8 cellular contexts compared by ENCODE assay signal in the genomic region with DNA sequence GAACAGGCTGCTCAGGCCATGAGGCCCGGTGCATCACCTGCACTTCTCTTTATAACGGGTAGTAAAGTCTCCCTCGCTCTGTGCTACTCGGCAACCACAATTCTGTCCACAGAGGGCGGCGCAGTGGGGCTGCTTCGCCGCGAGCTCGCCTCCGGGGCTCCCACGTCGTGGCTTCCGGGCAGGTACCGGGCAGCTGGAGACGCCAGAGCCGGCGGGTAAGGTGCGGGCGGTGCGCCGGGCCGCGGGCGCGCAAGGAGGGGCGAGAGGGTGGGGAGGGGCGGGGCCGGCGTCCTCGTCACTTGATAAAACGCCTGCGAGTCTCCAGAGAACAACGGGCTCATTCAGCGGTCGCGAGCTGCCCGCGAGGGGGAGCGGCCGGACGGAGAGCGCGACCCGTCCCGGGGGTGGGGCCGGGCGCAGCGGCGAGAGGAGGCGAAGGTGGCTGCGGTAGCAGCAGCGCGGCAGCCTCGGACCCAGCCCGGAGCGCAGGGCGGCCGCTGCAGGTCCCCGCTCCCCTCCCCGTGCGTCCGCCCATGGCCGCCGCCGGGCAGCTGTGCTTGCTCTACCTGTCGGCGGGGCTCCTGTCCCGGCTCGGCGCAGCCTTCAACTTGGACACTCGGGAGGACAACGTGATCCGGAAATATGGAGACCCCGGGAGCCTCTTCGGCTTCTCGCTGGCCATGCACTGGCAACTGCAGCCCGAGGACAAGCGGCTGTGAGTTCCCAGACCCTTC. TPM values are rescaled to one million over a fixed set of nuclear protein-coding genes. Genes with fewer than 3 reads are reported as not detected.
A peak's percentile ranks its signal among the peaks of the same experiment; 100 is the strongest.
DNase-seq lines count a peak whose midpoint lies in the region; ATAC-seq and TF ChIP-seq lines count a peak whose summit lies in the region.

A gene (plus strand): TSS at position 331 of the 734 bp plus-strand sequence.

- H3K79me2 ChIP-seq in neural cell (replicated peaks; ENCODE audit: insufficient read depth, low read length): peaks cover 18% of the 10 kb centered on the region

- no peaks in the 10 kb centered on the region for H3F3A ChIP-seq in neural cell (ENCODE audit: insufficient read depth, low read length, poor library complexity, severe bottlenecking)

- peak within 1 kb of the TSS; percentile 64 for H3K9ac ChIP-seq in neural cell (ENCODE audit: low read length)

- peak within 1 kb of the TSS; percentile 32 for H2AFZ ChIP-seq in neural cell (ENCODE audit: low read depth, low read length)

- H4K20me1 ChIP-seq in neural cell (ENCODE audit: insufficient read depth): no peaks in the 10 kb centered on the region

- TF ChIP-seq EP300 in neural cell (conservative IDR thresholded peaks at IDR 0.05; ENCODE audit: poor library complexity, severe bottlenecking): no peak

- DNase-seq in DMS53 treated with DMSO at 0.1 percent for 48 hours (lab: John Stamatoyannopoulos, UW; ENCODE audit: unreplicated experiment): peak; percentile 82
- peak; percentile 66 for DNase-seq in activated gamma-delta T cell (lab: John Stamatoyannopoulos, UW)
- DNase-seq in fibroblast of villous mesenchyme (ENCODE audit: low read depth): peak; percentile 54
- DNase-seq in stimulated activated naive CD8-positive, alpha-beta T cell treated with anti-CD3 and anti-CD28 coated beads, Interleukin-15, Interleukin-2, amounts not matched to agents 100 U/mL and 50 U/mL, for 24 hours: peak; percentile 75

- TF ChIP-seq POLR2A in Raji (IDR thresholded peaks at IDR 0.05; ENCODE audit: insufficient read depth, low read depth, low read length): peak; percentile 84

- H3K27me3 ChIP-seq in neural cell (ENCODE audit: insufficient read depth, low read depth, low read length): peaks cover 10% of the 10 kb centered on the region

- peak; percentile 70 for ATAC-seq in stimulated activated naive CD8-positive, alpha-beta T cell treated with anti-CD3 and anti-CD28 coated beads, Interleukin-15, Interleukin-2, amounts not matched to agents 100 U/mL and 50 U/mL, for 24 hours
- no peak for ATAC-seq in GM19324 (IDR thresholded peaks at IDR 0.05; ENCODE audit: low FRiP score, unreplicated experiment)

- H3K4me2 ChIP-seq in neural cell (ENCODE audit: low read length): peak within 1 kb of the TSS; percentile 65

- H3K9me3 Mint-ChIP-seq in IgD-negative memory B cell: no peaks in the 10 kb centered on the region

- peak within 1 kb of the TSS; percentile 68 to 94 (median 85) for H3K4me3 Mint-ChIP-seq in IgD-negative memory B cell

- H3K4me3 ChIP-seq in fibroblast of villous mesenchyme (ENCODE audit: low read depth, low read length) (peak within 1 kb of the TSS; percentile 68), neural cell (ENCODE audit: low read length) (peak within 1 kb of the TSS; percentile 87)

- H3K9me3 ChIP-seq in neural cell (ENCODE audit: low read length): no peaks in the 10 kb centered on the region

- peak within 1 kb of the TSS in 2 of 3 donors; percentile 9 to 67 for H3K27ac Mint-ChIP-seq in IgD-negative memory B cell

- TF ChIP-seq RAD21 in neural cell (conservative IDR thresholded peaks at IDR 0.05): peak; percentile 24

- peaks cover 45% of the 10 kb centered on the region for H3K27me3 Mint-ChIP-seq in IgD-negative memory B cell

- TF ChIP-seq CTCF in fibroblast of villous mesenchyme (IDR thresholded peaks at IDR 0.05; ENCODE audit: insufficient read depth, low read depth, low read length): no peak
- peak; percentile 38 for TF ChIP-seq CTCF in neural cell (IDR thresholded peaks at IDR 0.05; ENCODE audit: poor library complexity, severe bottlenecking)

- H3K27ac ChIP-seq in neural cell (ENCODE audit: low read length): no peak within 1 kb of the TSS

- H3K36me3 ChIP-seq in neural cell (ENCODE audit: insufficient read depth, low read length): no peaks in the 10 kb centered on the region

- H3K4me1 Mint-ChIP-seq in IgD-negative memory B cell: peaks cover 7 to 12% (median 11%) of the 10 kb centered on the region in 3 donors

- H3K9me2 ChIP-seq in neural cell (ENCODE audit: insufficient read depth, low read length): no peaks in the 10 kb centered on the region

- no peaks in the 10 kb centered on the region for H3K36me3 Mint-ChIP-seq in IgD-negative memory B cell

TF ChIP-seq in neural cell, 6 proteins besides CTCF, POLR2A, EP300 and RAD21:
- peak; percentile 12 for TF ChIP-seq POLR2AphosphoS5 (IDR thresholded peaks at IDR 0.05)
- no peak for TF ChIP-seq EZH2 (IDR thresholded peaks at IDR 0.05; ENCODE audit: borderline replicate concordance, insufficient read depth, low read length, poor library complexity, severe bottlenecking)
- TF ChIP-seq MXI1 (conservative IDR thresholded peaks at IDR 0.05; ENCODE audit: poor library complexity, severe bottlenecking): peak; percentile 75
- peak; percentile 12 for TF ChIP-seq SMC3 (conservative IDR thresholded peaks at IDR 0.05; ENCODE audit: poor library complexity)
- TF ChIP-seq TAF1 (IDR thresholded peaks at IDR 0.05; ENCODE audit: low read depth): no peak
- TF ChIP-seq, protein P1, sequence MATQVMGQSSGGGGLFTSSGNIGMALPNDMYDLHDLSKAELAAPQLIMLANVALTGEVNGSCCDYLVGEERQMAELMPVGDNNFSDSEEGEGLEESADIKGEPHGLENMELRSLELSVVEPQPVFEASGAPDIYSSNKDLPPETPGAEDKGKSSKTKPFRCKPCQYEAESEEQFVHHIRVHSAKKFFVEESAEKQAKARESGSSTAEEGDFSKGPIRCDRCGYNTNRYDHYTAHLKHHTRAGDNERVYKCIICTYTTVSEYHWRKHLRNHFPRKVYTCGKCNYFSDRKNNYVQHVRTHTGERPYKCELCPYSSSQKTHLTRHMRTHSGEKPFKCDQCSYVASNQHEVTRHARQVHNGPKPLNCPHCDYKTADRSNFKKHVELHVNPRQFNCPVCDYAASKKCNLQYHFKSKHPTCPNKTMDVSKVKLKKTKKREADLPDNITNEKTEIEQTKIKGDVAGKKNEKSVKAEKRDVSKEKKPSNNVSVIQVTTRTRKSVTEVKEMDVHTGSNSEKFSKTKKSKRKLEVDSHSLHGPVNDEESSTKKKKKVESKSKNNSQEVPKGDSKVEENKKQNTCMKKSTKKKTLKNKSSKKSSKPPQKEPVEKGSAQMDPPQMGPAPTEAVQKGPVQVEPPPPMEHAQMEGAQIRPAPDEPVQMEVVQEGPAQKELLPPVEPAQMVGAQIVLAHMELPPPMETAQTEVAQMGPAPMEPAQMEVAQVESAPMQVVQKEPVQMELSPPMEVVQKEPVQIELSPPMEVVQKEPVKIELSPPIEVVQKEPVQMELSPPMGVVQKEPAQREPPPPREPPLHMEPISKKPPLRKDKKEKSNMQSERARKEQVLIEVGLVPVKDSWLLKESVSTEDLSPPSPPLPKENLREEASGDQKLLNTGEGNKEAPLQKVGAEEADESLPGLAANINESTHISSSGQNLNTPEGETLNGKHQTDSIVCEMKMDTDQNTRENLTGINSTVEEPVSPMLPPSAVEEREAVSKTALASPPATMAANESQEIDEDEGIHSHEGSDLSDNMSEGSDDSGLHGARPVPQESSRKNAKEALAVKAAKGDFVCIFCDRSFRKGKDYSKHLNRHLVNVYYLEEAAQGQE (IDR thresholded peaks at IDR 0.05; ENCODE audit: borderline replicate concordance): no peak

RNA-seq across cellular contexts. Expression of the gene that starts here (rescaled TPM):
- polyA plus RNA-seq in IgD-negative memory B cell: 2.0 TPM
- total RNA-seq in fibroblast of villous mesenchyme: 58.0 and 131 TPM in 2 replicates
- 14.4 and 21.7 TPM in 2 replicates for polyA plus RNA-seq in neural cell
- polyA minus RNA-seq in neural cell: 27.3 and 30.0 TPM in 2 replicates
